Comparison of ENCODE assay signal across 13 cellular contexts in the genomic region with DNA sequence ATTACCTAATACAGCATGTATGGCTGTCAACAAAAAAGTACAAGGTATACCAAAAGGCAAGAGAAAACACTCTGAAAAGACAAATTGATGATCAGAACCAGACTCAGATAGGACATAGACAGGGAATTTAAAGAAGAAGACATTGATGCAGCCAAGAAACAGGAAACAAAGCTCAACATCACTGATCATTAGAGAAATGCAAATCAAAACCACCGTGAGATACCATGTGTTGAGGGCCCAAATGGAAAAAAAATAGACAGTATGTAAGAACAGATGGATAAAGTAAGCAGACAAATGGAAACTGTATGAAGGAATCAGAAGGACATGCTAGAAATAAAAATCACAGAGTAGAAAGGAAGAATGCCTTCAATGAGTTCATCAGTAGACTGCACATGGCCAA. TPM values are rescaled to one million over a fixed set of nuclear protein-coding genes. Genes with fewer than 3 reads are reported as not detected.
DNase-seq lines count a peak whose midpoint lies in the region; ATAC-seq and TF ChIP-seq lines count a peak whose summit lies in the region.
"Had no signal": no experiment of that assay in that cellular context is flagged by ENCODE, and none has a peak within 500 bp of the region (broad histone marks: within the 10 kb centered on the region; RNA-seq: fewer than 3 reads in every experiment).

No MANE protein-coding gene starts in this region.

- no peak for DNase-seq in activated naive CD4-positive, alpha-beta T cell treated with anti-CD3 and anti-CD28 coated beads, Interleukin-2, amount 50 U/mL, for 72 hours (ENCODE audit: low spot score in 2 of 2)
- DNase-seq in NAMALWA (ENCODE audit: low spot score): peak; percentile 32
- DNase-seq in activated naive CD8-positive, alpha-beta T cell treated with anti-CD3 and anti-CD28 coated beads, Interleukin-2, amount 50 U/mL, for 24 hours: no peak
- DNase-seq in tibial artery: no peak
- DNase-seq: HCEC 1CT, NCI-H1436, NCI-H2029 treated with DMSO at 0.1 percent for 48 hours, NCI-H510A, SHP77 had no signal

- H3K9me3 ChIP-seq in tibial artery: peaks cover 0 to 17% (median 5%) of the 10 kb centered on the region in 3 donors

- H3K36me3 ChIP-seq in tibial artery: no peaks in the 10 kb centered on the region

- H3K4me1 ChIP-seq in tibial artery: no peaks in the 10 kb centered on the region
- H3K4me1 ChIP-seq: A549 had no signal

- peak overlapping the region; percentile 15 for H3K27ac Mint-ChIP-seq in activated naive CD4-positive, alpha-beta T cell treated with anti-CD3 and anti-CD28 coated beads, Interleukin-2, amount 50 U/mL, for 24 hours
- peak overlapping the region in 1 of 2 donors; percentile 1 for H3K27ac Mint-ChIP-seq in activated naive CD4-positive, alpha-beta T cell treated with anti-CD3 and anti-CD28 coated beads, Interleukin-2, amount 50 U/mL, for 72 hours
- H3K27ac Mint-ChIP-seq in activated naive CD8-positive, alpha-beta T cell treated with anti-CD3 and anti-CD28 coated beads, Interleukin-2, amount 50 U/mL, for 24 hours: peak overlapping the region; percentile 26

- peaks cover 0 to 2% of the 10 kb centered on the region in 2 donors for H3K27me3 ChIP-seq in tibial artery

- no peak overlapping the region for H3K27ac ChIP-seq in tibial artery
- H3K27ac ChIP-seq: A549 had no signal

- no peaks in the 10 kb centered on the region for H3K27me3 Mint-ChIP-seq in activated naive CD4-positive, alpha-beta T cell treated with anti-CD3 and anti-CD28 coated beads, Interleukin-2, amount 50 U/mL, for 24 hours
- no peaks in the 10 kb centered on the region for H3K27me3 Mint-ChIP-seq in activated naive CD8-positive, alpha-beta T cell treated with anti-CD3 and anti-CD28 coated beads, Interleukin-2, amount 50 U/mL, for 24 hours

- H3K4me3 ChIP-seq in tibial artery: no peak overlapping the region
- H3K4me3 ChIP-seq: A549 had no signal

- intact Hi-C loops in tibial artery (cut with DNase I; ENCODE audit: low total_unique reads): no loop called here

- peaks cover 14% of the 10 kb centered on the region for H3K9me3 Mint-ChIP-seq in activated naive CD4-positive, alpha-beta T cell treated with anti-CD3 and anti-CD28 coated beads, Interleukin-2, amount 50 U/mL, for 24 hours
- peaks cover 16 to 41% of the 10 kb centered on the region in 2 donors for H3K9me3 Mint-ChIP-seq in activated naive CD4-positive, alpha-beta T cell treated with anti-CD3 and anti-CD28 coated beads, Interleukin-2, amount 50 U/mL, for 72 hours
- H3K9me3 Mint-ChIP-seq in activated naive CD8-positive, alpha-beta T cell treated with anti-CD3 and anti-CD28 coated beads, Interleukin-2, amount 50 U/mL, for 24 hours: peaks cover 31% of the 10 kb centered on the region

- no peak for ATAC-seq in activated naive CD4-positive, alpha-beta T cell treated with anti-CD3 and anti-CD28 coated beads, Interleukin-2, amount 50 U/mL, for 72 hours
- ATAC-seq in activated naive CD8-positive, alpha-beta T cell treated with anti-CD3 and anti-CD28 coated beads, Interleukin-2, amount 50 U/mL, for 24 hours: no peak
- no peak for ATAC-seq in GM19397 (IDR thresholded peaks at IDR 0.05; ENCODE audit: unreplicated experiment)
- ATAC-seq in HG02571 (IDR thresholded peaks at IDR 0.05; ENCODE audit: unreplicated experiment): no peak
- ATAC-seq: A549 had no signal

- peaks cover 44% of the 10 kb centered on the region for H3K4me1 Mint-ChIP-seq in activated naive CD4-positive, alpha-beta T cell treated with anti-CD3 and anti-CD28 coated beads, Interleukin-2, amount 50 U/mL, for 24 hours
- H3K4me1 Mint-ChIP-seq in activated naive CD8-positive, alpha-beta T cell treated with anti-CD3 and anti-CD28 coated beads, Interleukin-2, amount 50 U/mL, for 24 hours: peaks cover 24% of the 10 kb centered on the region

- H3K36me3 Mint-ChIP-seq in activated naive CD4-positive, alpha-beta T cell treated with anti-CD3 and anti-CD28 coated beads, Interleukin-2, amount 50 U/mL, for 24 hours: peaks cover 54% of the 10 kb centered on the region
- peaks cover 35 to 82% of the 10 kb centered on the region in 2 donors for H3K36me3 Mint-ChIP-seq in activated naive CD4-positive, alpha-beta T cell treated with anti-CD3 and anti-CD28 coated beads, Interleukin-2, amount 50 U/mL, for 72 hours
- peaks cover 72% of the 10 kb centered on the region for H3K36me3 Mint-ChIP-seq in activated naive CD8-positive, alpha-beta T cell treated with anti-CD3 and anti-CD28 coated beads, Interleukin-2, amount 50 U/mL, for 24 hours (ENCODE audit: low read depth)

- peak overlapping the region; percentile 26 for H3K4me3 Mint-ChIP-seq in activated naive CD4-positive, alpha-beta T cell treated with anti-CD3 and anti-CD28 coated beads, Interleukin-2, amount 50 U/mL, for 24 hours
- H3K4me3 Mint-ChIP-seq in activated naive CD8-positive, alpha-beta T cell treated with anti-CD3 and anti-CD28 coated beads, Interleukin-2, amount 50 U/mL, for 24 hours: no peak overlapping the region

- no peak for TF ChIP-seq CTCF in tibial artery (IDR thresholded peaks at IDR 0.05)

RNA-seq across cellular contexts. Expression of a gene that starts 23.3 kb away (rescaled TPM):
- total RNA-seq in activated naive CD4-positive, alpha-beta T cell treated with anti-CD3 and anti-CD28 coated beads, Interleukin-2, amount 50 U/mL, for 72 hours: 100 to 1,000 TPM in 1 of 2 donors, 10 to 100 TPM in 1; 83.3 to 131 TPM
